ENCODE assay signal across 1 cellular context in genomic region chr6:155261146-155261900, GRCh38.
TF ChIP-seq lines count a peak whose summit lies in the region.

No MANE protein-coding gene starts in this region.

TF ChIP-seq in SK-N-SH, 30 proteins besides CTCF, POLR2A, EP300 and RAD21 (continued from another document):
- TF ChIP-seq REST (IDR thresholded peaks at IDR 0.05; ENCODE audit: low read depth, low read length) (no peak), ELF1 (IDR thresholded peaks at IDR 0.05) (no peak), YY1 (IDR thresholded peaks at IDR 0.05; ENCODE audit: low read depth) (no peak), EZH2phosphoT487 (IDR thresholded peaks at IDR 0.05; ENCODE audit: borderline replicate concordance, low read depth) (no peak), MXI1 (IDR thresholded peaks at IDR 0.05; ENCODE audit: low read depth, low read length) (no peak)
TF ChIP-seq in SK-N-SH: peak in this region for 0.
